Comparison of ENCODE assay signal across 1 cellular context in the genomic region with DNA sequence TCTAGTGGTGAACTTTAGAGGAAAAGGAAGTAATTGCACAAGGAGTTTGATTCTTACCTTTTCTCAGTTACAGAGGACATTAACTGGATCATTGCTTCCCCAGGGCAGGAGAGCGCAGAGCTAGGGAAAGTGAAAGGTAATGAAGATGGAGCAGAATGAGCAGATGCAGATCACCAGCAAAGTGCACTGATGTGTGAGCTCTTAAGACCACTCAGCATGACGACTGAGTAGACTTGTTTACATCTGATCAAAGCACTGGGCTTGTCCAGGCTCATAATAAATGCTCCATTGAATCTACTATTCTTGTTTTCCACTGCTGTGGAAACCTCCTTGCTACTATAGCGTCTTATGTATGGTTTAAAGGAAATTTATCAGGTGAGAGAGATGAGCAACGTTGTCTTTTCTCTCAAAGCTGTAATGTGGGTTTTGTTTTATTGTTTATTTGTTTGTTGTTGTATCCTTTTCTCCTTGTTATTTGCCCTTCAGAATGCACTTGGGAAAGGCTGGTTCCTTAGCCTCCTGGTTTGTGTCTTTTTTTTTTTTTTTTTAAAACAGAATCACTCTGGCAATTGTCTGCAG.
A peak's percentile ranks its signal among the peaks of the same experiment; 100 is the strongest.
TF ChIP-seq lines count a peak whose summit lies in the region.

No MANE protein-coding gene starts in this region.

TF ChIP-seq in GM12878, 131 proteins besides CTCF, POLR2A, EP300 and RAD21 (continued from another document):
- TF ChIP-seq BACH1 (IDR thresholded peaks at IDR 0.05; ENCODE audit: borderline replicate concordance) (no peak), IKZF1 (conservative IDR thresholded peaks at IDR 0.05) (0 out of 2 replicates have a peak, but pooled peaks have one; percentile 12), POLR2AphosphoS5 (IDR thresholded peaks at IDR 0.05; ENCODE audit: low read length) (no peak), SREBF1 (IDR thresholded peaks at IDR 0.05; ENCODE audit: low read length) (no peak), RAD51 (IDR thresholded peaks at IDR 0.05) (no peak), BHLHE40 (IDR thresholded peaks at IDR 0.05; ENCODE audit: borderline replicate concordance in 1 of 2, low read depth in 2 of 2, low read length in 1 of 2) (no peak), POU2F2 (IDR thresholded peaks at IDR 0.05; ENCODE audit: borderline replicate concordance, low read depth, low read length) (no peak), CHD1 (IDR thresholded peaks at IDR 0.05; ENCODE audit: low read depth, low read length) (no peak)
- TF ChIP-seq, protein P1, sequence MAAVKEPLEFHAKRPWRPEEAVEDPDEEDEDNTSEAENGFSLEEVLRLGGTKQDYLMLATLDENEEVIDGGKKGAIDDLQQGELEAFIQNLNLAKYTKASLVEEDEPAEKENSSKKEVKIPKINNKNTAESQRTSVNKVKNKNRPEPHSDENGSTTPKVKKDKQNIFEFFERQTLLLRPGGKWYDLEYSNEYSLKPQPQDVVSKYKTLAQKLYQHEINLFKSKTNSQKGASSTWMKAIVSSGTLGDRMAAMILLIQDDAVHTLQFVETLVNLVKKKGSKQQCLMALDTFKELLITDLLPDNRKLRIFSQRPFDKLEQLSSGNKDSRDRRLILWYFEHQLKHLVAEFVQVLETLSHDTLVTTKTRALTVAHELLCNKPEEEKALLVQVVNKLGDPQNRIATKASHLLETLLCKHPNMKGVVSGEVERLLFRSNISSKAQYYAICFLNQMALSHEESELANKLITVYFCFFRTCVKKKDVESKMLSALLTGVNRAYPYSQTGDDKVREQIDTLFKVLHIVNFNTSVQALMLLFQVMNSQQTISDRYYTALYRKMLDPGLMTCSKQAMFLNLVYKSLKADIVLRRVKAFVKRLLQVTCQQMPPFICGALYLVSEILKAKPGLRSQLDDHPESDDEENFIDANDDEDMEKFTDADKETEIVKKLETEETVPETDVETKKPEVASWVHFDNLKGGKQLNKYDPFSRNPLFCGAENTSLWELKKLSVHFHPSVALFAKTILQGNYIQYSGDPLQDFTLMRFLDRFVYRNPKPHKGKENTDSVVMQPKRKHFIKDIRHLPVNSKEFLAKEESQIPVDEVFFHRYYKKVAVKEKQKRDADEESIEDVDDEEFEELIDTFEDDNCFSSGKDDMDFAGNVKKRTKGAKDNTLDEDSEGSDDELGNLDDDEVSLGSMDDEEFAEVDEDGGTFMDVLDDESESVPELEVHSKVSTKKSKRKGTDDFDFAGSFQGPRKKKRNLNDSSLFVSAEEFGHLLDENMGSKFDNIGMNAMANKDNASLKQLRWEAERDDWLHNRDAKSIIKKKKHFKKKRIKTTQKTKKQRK (IDR thresholded peaks at IDR 0.05; ENCODE audit: low read depth, low read length): no peak
- TF ChIP-seq, protein P2, sequence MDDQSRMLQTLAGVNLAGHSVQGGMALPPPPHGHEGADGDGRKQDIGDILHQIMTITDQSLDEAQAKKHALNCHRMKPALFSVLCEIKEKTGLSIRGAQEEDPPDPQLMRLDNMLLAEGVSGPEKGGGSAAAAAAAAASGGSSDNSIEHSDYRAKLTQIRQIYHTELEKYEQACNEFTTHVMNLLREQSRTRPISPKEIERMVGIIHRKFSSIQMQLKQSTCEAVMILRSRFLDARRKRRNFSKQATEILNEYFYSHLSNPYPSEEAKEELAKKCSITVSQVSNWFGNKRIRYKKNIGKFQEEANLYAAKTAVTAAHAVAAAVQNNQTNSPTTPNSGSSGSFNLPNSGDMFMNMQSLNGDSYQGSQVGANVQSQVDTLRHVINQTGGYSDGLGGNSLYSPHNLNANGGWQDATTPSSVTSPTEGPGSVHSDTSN (IDR thresholded peaks at IDR 0.05; ENCODE audit: insufficient replicate concordance, low read depth, low read length): no peak
- TF ChIP-seq, protein P3, sequence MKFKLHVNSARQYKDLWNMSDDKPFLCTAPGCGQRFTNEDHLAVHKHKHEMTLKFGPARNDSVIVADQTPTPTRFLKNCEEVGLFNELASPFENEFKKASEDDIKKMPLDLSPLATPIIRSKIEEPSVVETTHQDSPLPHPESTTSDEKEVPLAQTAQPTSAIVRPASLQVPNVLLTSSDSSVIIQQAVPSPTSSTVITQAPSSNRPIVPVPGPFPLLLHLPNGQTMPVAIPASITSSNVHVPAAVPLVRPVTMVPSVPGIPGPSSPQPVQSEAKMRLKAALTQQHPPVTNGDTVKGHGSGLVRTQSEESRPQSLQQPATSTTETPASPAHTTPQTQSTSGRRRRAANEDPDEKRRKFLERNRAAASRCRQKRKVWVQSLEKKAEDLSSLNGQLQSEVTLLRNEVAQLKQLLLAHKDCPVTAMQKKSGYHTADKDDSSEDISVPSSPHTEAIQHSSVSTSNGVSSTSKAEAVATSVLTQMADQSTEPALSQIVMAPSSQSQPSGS (IDR thresholded peaks at IDR 0.05; ENCODE audit: low read length): no peak
- TF ChIP-seq, protein P4, sequence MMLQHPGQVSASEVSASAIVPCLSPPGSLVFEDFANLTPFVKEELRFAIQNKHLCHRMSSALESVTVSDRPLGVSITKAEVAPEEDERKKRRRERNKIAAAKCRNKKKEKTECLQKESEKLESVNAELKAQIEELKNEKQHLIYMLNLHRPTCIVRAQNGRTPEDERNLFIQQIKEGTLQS (IDR thresholded peaks at IDR 0.05; ENCODE audit: borderline replicate concordance, extremely low read depth, low read depth, low read length): no peak
